Comparison of ENCODE assay signal across 21 cellular contexts in genomic region chr7:144671429-144671828, GRCh38.
DNase-seq lines count a peak whose midpoint lies in the region; FAIRE-seq and TF ChIP-seq lines count a peak whose summit lies in the region.
"Had no signal": no experiment of that assay in that cellular context is flagged by ENCODE, and none has a peak within 500 bp of the region (broad histone marks: within the 10 kb centered on the region; RNA-seq: fewer than 3 reads in every experiment).

No MANE protein-coding gene starts in this region.

- no peak overlapping the region for H4K91ac ChIP-seq in H1 (replicated peaks; ENCODE audit: insufficient read length, low read length)

- H3K79me2 ChIP-seq in H1 (ENCODE audit: control insufficient read depth in 1 of 2, insufficient read depth in 2 of 2, low read length in 2 of 2): no peaks in the 10 kb centered on the region
- H3K79me2 ChIP-seq in neural progenitor cell (ENCODE audit: low read depth): no peaks in the 10 kb centered on the region

- intact Hi-C loops in MCF 10A (cut with micrococcal nuclease): loop anchor here (2.0 to 10.0 kb wide), 3 partner anchors 115 to 186 kb away; partner anchors contain the start of gene TPK1
- intact Hi-C loops in breast epithelium (cut with DNase I; ENCODE audit: low total_unique reads): no loop called here
- intact Hi-C loops in posterior vena cava (cut with DNase I): no loop called here

- H2BK15ac ChIP-seq in H1 (ENCODE audit: low read length): no peak overlapping the region

- no peak for TF ChIP-seq RAD21 in H1 (IDR thresholded peaks at IDR 0.05 in 1 of 2, conservative IDR thresholded peaks at IDR 0.05 in 1 of 2; ENCODE audit: low read depth in 2 of 2, low read length in 2 of 2)

- H3K27ac ChIP-seq in breast epithelium (no peak overlapping the region), H1 (ENCODE audit: low read depth, low read length) (no peak overlapping the region), neural progenitor cell (no peak overlapping the region)
- H3K27ac ChIP-seq: A549, SJCRH30 had no signal

- no peak overlapping the region for H3K4me2 ChIP-seq in H1 (ENCODE audit: insufficient read depth in 1 of 2, low read depth in 2 of 2, low read length in 2 of 2)
- H3K4me2 ChIP-seq in neural progenitor cell: no peak overlapping the region
- H3K4me2 ChIP-seq: A549 had no signal

- no peaks in the 10 kb centered on the region for H3K79me1 ChIP-seq in H1 (ENCODE audit: low read depth, low read length)

- peak overlapping the region; percentile 15; the same call in 1 of the 2 replicates for H2BK20ac ChIP-seq in H1 (ENCODE audit: low read length)

- POLR2A ChIA-PET in MCF 10A (lab: Yijun Ruan, JAX) (no interaction called here), H1 (lab: Charles Lee; ENCODE audit: partially characterized antibody) (no interaction called here)

- peak; percentile 67 for DNase-seq in MCF 10A (ENCODE audit: unreplicated experiment)
- DNase-seq in breast epithelium (ENCODE audit: low spot score in 2 of 2): no peak
- peak; percentile 54 for DNase-seq in NCI-H69 (lab: John Stamatoyannopoulos, UW)
- no peak for DNase-seq in H1 (ENCODE audit: low read depth in 1 of 2, low spot score in 2 of 2)
- DNase-seq in neural progenitor cell (ENCODE audit: low spot score): no peak
- no peak for DNase-seq in GM19240 (ENCODE audit: insufficient read length, low spot score)
- no peak for DNase-seq in posterior vena cava (ENCODE audit: low spot score)
- no peak for DNase-seq in HAP-1 (ENCODE audit: low spot score in 2 of 2)
- DNase-seq: KG1, NCI-H1105, NCI-H146, NCI-H2029, NCI-H446 treated with DMSO at 0.1 percent for 48 hours, NCI-H526 treated with DMSO at 0.1 percent for 48 hours, SJCRH30 had no signal

- no peaks in the 10 kb centered on the region for H3K36me3 Mint-ChIP-seq in MCF 10A (ENCODE audit: insufficient read depth, unreplicated experiment)
- H3K36me3 Mint-ChIP-seq in neural progenitor cell: no peaks in the 10 kb centered on the region
- H3K36me3 Mint-ChIP-seq: CD14-positive monocyte had no signal

- no peak overlapping the region for H3K4ac ChIP-seq in H1 (replicated peaks; ENCODE audit: insufficient read length, low read depth, low read length)

- H3K4me3 Mint-ChIP-seq in MCF 10A (ENCODE audit: unreplicated experiment): no peak overlapping the region
- H3K4me3 Mint-ChIP-seq in neural progenitor cell: no peak overlapping the region
- H3K4me3 Mint-ChIP-seq: B cell, CD14-positive monocyte had no signal

- H3K9ac ChIP-seq in H1 (replicated peaks in 1 of 4; ENCODE audit: extremely low read depth in 1 of 4, low read depth in 3 of 4, low read length in 3 of 4) (no peak overlapping the region), neural progenitor cell (no peak overlapping the region)

- H2AK5ac ChIP-seq in H1 (ENCODE audit: low read depth, low read length): no peak overlapping the region

- H2BK120ac ChIP-seq in H1 (replicated peaks; ENCODE audit: low read depth, low read length): no peak overlapping the region

- no peak overlapping the region for H4K8ac ChIP-seq in H1 (ENCODE audit: extremely low read depth, insufficient read depth, low read length)

- CTCF ChIA-PET in MCF 10A (lab: Yijun Ruan, JAX) (interaction anchor here (0.6 to 2.2 kb wide), 4 partner anchors 12 to 164 kb away, joined by 3 to 9 read pairs (median 3); no protein-coding TSS in a partner anchor), H1 (lab: Charles Lee; ENCODE audit: partially characterized antibody) (no interaction called here)

- H3K18ac ChIP-seq in H1 (ENCODE audit: extremely low read depth, low read length): no peak overlapping the region

- H4K20me1 ChIP-seq in H1 (replicated peaks in 1 of 2; ENCODE audit: control insufficient read depth in 1 of 2, insufficient read depth in 2 of 2, low read length in 2 of 2) (no peaks in the 10 kb centered on the region), neural progenitor cell (ENCODE audit: low read depth) (no peaks in the 10 kb centered on the region)

- no peak overlapping the region for H3K14ac ChIP-seq in H1 (ENCODE audit: insufficient read length)

- FAIRE-seq in H1 (lab: Jason Lieb, UNC): no peak
- FAIRE-seq: A549, G401.6, GM12892, H54 had no signal

- H2AFZ ChIP-seq in H1 (ENCODE audit: low read length) (no peak overlapping the region), neural progenitor cell (replicated peaks) (peak overlapping the region; percentile 28)

- TF ChIP-seq POLR2A in breast epithelium (IDR thresholded peaks at IDR 0.05) (no peak), H1 (IDR thresholded peaks at IDR 0.05; ENCODE audit: control extremely low read depth in 1 of 2, low read depth in 2 of 2, low read length in 2 of 2) (no peak)

- H3K4me1 Mint-ChIP-seq in MCF 10A (ENCODE audit: insufficient read depth, unreplicated experiment): peaks cover 13% of the 10 kb centered on the region
- no peaks in the 10 kb centered on the region for H3K4me1 Mint-ChIP-seq in neural progenitor cell
- H3K4me1 Mint-ChIP-seq: B cell, CD14-positive monocyte had no signal

- H3K23ac ChIP-seq in H1 (ENCODE audit: insufficient read length): no peak overlapping the region

- H2BK5ac ChIP-seq in H1 (ENCODE audit: low read depth, low read length): no peak overlapping the region

- no peaks in the 10 kb centered on the region for H3K27me3 Mint-ChIP-seq in MCF 10A (ENCODE audit: insufficient read depth, unreplicated experiment)
- H3K27me3 Mint-ChIP-seq in neural progenitor cell (ENCODE audit: insufficient read depth, low read depth): no peaks in the 10 kb centered on the region
- H3K27me3 Mint-ChIP-seq: B cell had no signal

- peak overlapping the region; percentile 83 for H3K27ac Mint-ChIP-seq in MCF 10A (ENCODE audit: low read depth, unreplicated experiment)
- H3K27ac Mint-ChIP-seq in neural progenitor cell: no peak overlapping the region
- H3K27ac Mint-ChIP-seq: B cell had no signal

- no peak overlapping the region for H4K5ac ChIP-seq in H1 (ENCODE audit: insufficient read length, low read depth, low read length)

- H3K36me3 ChIP-seq in breast epithelium: no peaks in the 10 kb centered on the region
- H3K36me3 ChIP-seq in H1 (ENCODE audit: control insufficient read depth in 2 of 4, insufficient read depth in 4 of 4, low read length in 3 of 4): no peaks in the 10 kb centered on the region
- no peaks in the 10 kb centered on the region for H3K36me3 ChIP-seq in neural progenitor cell
- H3K36me3 ChIP-seq in HAP-1 (replicated peaks): no peaks in the 10 kb centered on the region
- H3K36me3 ChIP-seq: SJCRH30 had no signal

- no peak overlapping the region for H3K56ac ChIP-seq in H1 (replicated peaks; ENCODE audit: insufficient read length, low read depth, low read length)

- no peaks in the 10 kb centered on the region for H3F3A ChIP-seq in neural progenitor cell (ENCODE audit: low read depth)

- no peak overlapping the region for H3K4me3 ChIP-seq in breast epithelium
- H3K4me3 ChIP-seq in H1 (ENCODE audit: extremely low read depth in 1 of 4, insufficient read depth in 2 of 4, low read depth in 3 of 4, low read length in 4 of 4): no peak overlapping the region
- no peak overlapping the region for H3K4me3 ChIP-seq in neural progenitor cell
- no peak overlapping the region for H3K4me3 ChIP-seq in HAP-1
- H3K4me3 ChIP-seq: A549, SJCRH30 had no signal

- 94% methylated on average over 4 of the region's 4 CpGs; no CpG with 5 or more reads in 1 of the 2 experiments for WGBS in H1 (ENCODE audit: extremely low coverage in 1 of 2, insufficient coverage in 1 of 2, insufficient read length in 1 of 2, insufficient replicate concordance in 2 of 2, low coverage in 1 of 2, low lambda C conversion rate in 2 of 2, missing lambda C conversion rate in 1 of 2), 2 experiments

- peaks cover under 1% of the 10 kb centered on the region; the same call in 1 of the 2 replicates for H3K23me2 ChIP-seq in H1 (ENCODE audit: low read depth, low read length)

- TF ChIP-seq CTCF in MCF 10A (IDR thresholded peaks at IDR 0.05; ENCODE audit: unreplicated experiment): no peak
- no peak for TF ChIP-seq CTCF in breast epithelium (IDR thresholded peaks at IDR 0.05)
- no peak for TF ChIP-seq CTCF in H1 (IDR thresholded peaks at IDR 0.05; ENCODE audit: control extremely low read depth in 1 of 3, insufficient read depth in 1 of 3, low read depth in 1 of 3, low read length in 3 of 3)
- TF ChIP-seq CTCF in neural progenitor cell (IDR thresholded peaks at IDR 0.05): no peak

- no peak for TF ChIP-seq EP300 in H1 (IDR thresholded peaks at IDR 0.05; ENCODE audit: borderline replicate concordance in 1 of 2, low read depth in 2 of 2, low read length in 2 of 2)

- H2BK12ac ChIP-seq in H1 (ENCODE audit: low read depth, low read length): no peak overlapping the region

- no peaks in the 10 kb centered on the region for H3K9me3 Mint-ChIP-seq in MCF 10A (ENCODE audit: unreplicated experiment)
- H3K9me3 Mint-ChIP-seq in neural progenitor cell: no peaks in the 10 kb centered on the region

- H3K27me3 ChIP-seq in breast epithelium (no peaks in the 10 kb centered on the region), H1 (replicated peaks in 1 of 4; ENCODE audit: control insufficient read depth in 3 of 4, extremely low read depth in 1 of 4, insufficient read depth in 3 of 4, low read length in 3 of 4) (no peaks in the 10 kb centered on the region), neural progenitor cell (no peaks in the 10 kb centered on the region), HAP-1 (ENCODE audit: low read depth) (no peaks in the 10 kb centered on the region)
- H3K27me3 ChIP-seq: SJCRH30 had no signal

- H3K4me1 ChIP-seq in breast epithelium: no peaks in the 10 kb centered on the region
- peaks cover 0 to 6% (median 4%) of the 10 kb centered on the region in 4 experiments; a peak in 4 of 7 replicates for H3K4me1 ChIP-seq in H1 (replicated peaks in 1 of 4; ENCODE audit: control insufficient read depth in 3 of 4, insufficient read depth in 4 of 4, low read length in 3 of 4)
- peaks cover 4% of the 10 kb centered on the region for H3K4me1 ChIP-seq in neural progenitor cell
- no peaks in the 10 kb centered on the region; the same call in 1 of the 2 replicates for H3K4me1 ChIP-seq in HAP-1
- H3K4me1 ChIP-seq: A549, SJCRH30 had no signal

- in situ Hi-C loops in HAP-1 (cut with MboI; ENCODE audit: low sequenced_read_pairs): no loop called here

- H3K9me3 ChIP-seq in breast epithelium: no peaks in the 10 kb centered on the region
- H3K9me3 ChIP-seq in H1 (ENCODE audit: insufficient read depth in 2 of 2, low read depth in 1 of 2, low read length in 1 of 2): no peaks in the 10 kb centered on the region
- H3K9me3 ChIP-seq in neural progenitor cell (ENCODE audit: low read depth): no peaks in the 10 kb centered on the region
- H3K9me3 ChIP-seq in HAP-1: no peaks in the 10 kb centered on the region
- H3K9me3 ChIP-seq: A549, SJCRH30 had no signal

- no TSS peak for BruUV-seq in MCF 10A (replicated peaks; lab: Mats Ljungman, UMichigan)

TF ChIP-seq in H1, 55 proteins besides CTCF, POLR2A, EP300 and RAD21:
- TF ChIP-seq POLR2AphosphoS5 (IDR thresholded peaks at IDR 0.05; ENCODE audit: low read depth, low read length) (no peak), CHD1 (IDR thresholded peaks at IDR 0.05; ENCODE audit: low read depth, low read length) (no peak)

Comparison
In these comparisons a context has a peak if more than half of its experiments do, and no peak if none do; other contexts are left out.
1. DNase-seq: peak in MCF 10A (single experiment) and NCI-H69 (single experiment); none in breast epithelium (0 of 2), H1 (0 of 2), neural progenitor cell (single experiment), GM19240 (single experiment), posterior vena cava (single experiment) and HAP-1 (0 of 2).